ENCODE assay signal across 1 cellular context in genomic region chr9:90815183-90815943, GRCh38.
TF ChIP-seq lines count a peak whose summit lies in the region.

No MANE protein-coding gene starts in this region.

TF ChIP-seq in SK-N-SH treated with all-trans-retinoic acid at 6 μM for 48 hours, 23 proteins besides CTCF, POLR2A, EP300 and RAD21 (continued from another document):
- TF ChIP-seq CREB5 (CRISPR knock-in tag; IDR thresholded peaks at IDR 0.05; ENCODE audit: low read depth) (no peak), PATZ1 (CRISPR knock-in tag; IDR thresholded peaks at IDR 0.05; ENCODE audit: borderline replicate concordance) (no peak), SNAI2 (CRISPR knock-in tag; IDR thresholded peaks at IDR 0.05) (no peak), ZFP3 (CRISPR knock-in tag; IDR thresholded peaks at IDR 0.05) (no peak), TCF4 (CRISPR knock-in tag; IDR thresholded peaks at IDR 0.05; ENCODE audit: borderline replicate concordance) (no peak), ZC3H10 (CRISPR knock-in tag; IDR thresholded peaks at IDR 0.05) (no peak), ZNF70 (CRISPR knock-in tag; IDR thresholded peaks at IDR 0.05) (no peak), BACH2 (CRISPR knock-in tag; IDR thresholded peaks at IDR 0.05; ENCODE audit: borderline replicate concordance) (no peak), ESRRG (CRISPR knock-in tag; IDR thresholded peaks at IDR 0.05) (no peak)
